8 cellular contexts compared by ENCODE assay signal in genomic region chr6:108565091-108565766, GRCh38. TPM values are rescaled to one million over a fixed set of nuclear protein-coding genes. Genes with fewer than 3 reads are reported as not detected.
DNase-seq lines count a peak whose midpoint lies in the region; ATAC-seq and TF ChIP-seq lines count a peak whose summit lies in the region.

No MANE protein-coding gene starts in this region.

- CTCF ChIA-PET in activated B cell treated with CpG ODN at 0.5 μM for 24 hours (lab: Charles Lee): interaction anchor here (1.0 to 1.9 kb wide), 4 partner anchors 27 to 507 kb away, joined by 4 to 11 read pairs (median 6); no protein-coding TSS in a partner anchor

- H3K4me3 ChIP-seq in uterus: peak overlapping the region in 1 of 2 donors; percentile 18

- POLR2A ChIA-PET in activated B cell treated with CpG ODN at 0.5 μM for 24 hours (lab: Charles Lee): interaction anchor here (0.6 to 2.7 kb wide), 8 partner anchors 15 to 530 kb away, joined by 3 to 13 read pairs (median 4); partner anchors contain the start of genes ARMC2, CEP57L1 and SESN1

- H3K4me1 ChIP-seq in uterus: peaks cover 8 to 23% of the 10 kb centered on the region in 2 donors

- H3K4me3 Mint-ChIP-seq in activated B cell treated with CpG ODN at 0.5 μM for 24 hours: peak overlapping the region; percentile 70

- H3K9me3 Mint-ChIP-seq in activated B cell treated with CpG ODN at 0.5 μM for 24 hours: no peaks in the 10 kb centered on the region

- no peaks in the 10 kb centered on the region for H3K27me3 Mint-ChIP-seq in activated B cell treated with CpG ODN at 0.5 μM for 24 hours

- ATAC-seq in GM19468 (IDR thresholded peaks at IDR 0.05; ENCODE audit: extremely low read depth, unreplicated experiment): peak; percentile 76
- peak; percentile 66 for ATAC-seq in HG03520 (IDR thresholded peaks at IDR 0.05; ENCODE audit: unreplicated experiment)
- peak; percentile 82 for ATAC-seq in activated B cell treated with CpG ODN at 0.5 μM for 24 hours (ENCODE audit: low read depth)

- H3K36me3 ChIP-seq in uterus: no peaks in the 10 kb centered on the region

- peak overlapping the region; percentile 99 to 100 for H3K27ac ChIP-seq in uterus

- peaks cover 65% of the 10 kb centered on the region for H3K4me1 Mint-ChIP-seq in activated B cell treated with CpG ODN at 0.5 μM for 24 hours

- DNase-seq in EL (peak; percentile 34), activated B cell treated with CpG ODN at 0.5 μM for 24 hours (no peak), kidney tubule cell (ENCODE audit: low spot score) (peak; percentile 70), uterus (no peak), HuH-7 (ENCODE audit: low spot score) (no peak), iPS-NIHi7 (ENCODE audit: extremely low spot score) (no peak)

- H3K36me3 Mint-ChIP-seq in activated B cell treated with CpG ODN at 0.5 μM for 24 hours (ENCODE audit: low read depth): peaks cover 17% of the 10 kb centered on the region

- intact Hi-C loops in activated B cell treated with CpG ODN at 0.5 μM for 24 hours (cut with micrococcal nuclease) (loop anchor here (1.0 to 5.0 kb wide), 5 partner anchors 8 to 743 kb away; partner anchors contain the start of gene SCML4), uterus (cut with DNase I; ENCODE audit: low total_unique reads) (loop anchor here (10.0 kb wide), 1 partner anchor 110 kb away; no protein-coding TSS in a partner anchor)

- H3K27me3 ChIP-seq in uterus: no peaks in the 10 kb centered on the region

- no peak for TF ChIP-seq POLR2A in uterus (IDR thresholded peaks at IDR 0.05)

- TF ChIP-seq CTCF in activated B cell treated with CpG ODN at 0.5 μM for 24 hours (IDR thresholded peaks at IDR 0.05): no peak
- no peak for TF ChIP-seq CTCF in uterus (IDR thresholded peaks at IDR 0.05)

- no peaks in the 10 kb centered on the region for H3K9me3 ChIP-seq in uterus

- H3K27ac Mint-ChIP-seq in activated B cell treated with CpG ODN at 0.5 μM for 24 hours: peak overlapping the region; percentile 86

RNA-seq across cellular contexts. Expression of gene FOXO3, which starts 4.5 kb away (rescaled TPM):
- total RNA-seq in activated B cell treated with CpG ODN at 0.5 μM for 24 hours (8.9 and 9.4 TPM in 2 replicates), uterus (10 to 100 TPM; 52.3 to 71.2 (median 61.3) TPM)

Comparison
In these comparisons a context has a peak if more than half of its experiments do, and no peak if none do; other contexts are left out.
1. DNase-seq: peak in EL (single experiment) and kidney tubule cell (single experiment); none in activated B cell treated with CpG ODN at 0.5 μM for 24 hours (single experiment), uterus (0 of 2), HuH-7 (single experiment) and iPS-NIHi7 (single experiment).
2. Peak in every context shown above with its lines, with median percentiles within 50 percentile points of each other: ATAC-seq.